21 cellular contexts compared by ENCODE assay signal in genomic region chr7:98368721-98369120, GRCh38. TPM values are rescaled to one million over a fixed set of nuclear protein-coding genes. Genes with fewer than 3 reads are reported as not detected.
DNase-seq lines count a peak whose midpoint lies in the region; ATAC-seq and TF ChIP-seq lines count a peak whose summit lies in the region.
"Had no signal": no experiment of that assay in that cellular context is flagged by ENCODE, and none has a peak within 500 bp of the region (broad histone marks: within the 10 kb centered on the region; RNA-seq: fewer than 3 reads in every experiment).

No MANE protein-coding gene starts in this region.

- H3K27me3 ChIP-seq in heart right ventricle, result no peaks in the 10 kb centered on the region
- H3K27me3 ChIP-seq: SJSA1 had no signal

- peaks cover 10 to 11% of the 10 kb centered on the region in 2 donors for H3K27me3 Mint-ChIP-seq in natural killer cell treated with Interleukin-12 subunit alpha and Interleukin-12 subunit beta and Interleukin-15 and Interleukin-18, amount 100 ng/mL, for 72 hours
- no peaks in the 10 kb centered on the region for H3K27me3 Mint-ChIP-seq in WTC11 (ENCODE audit: low read depth)

- peak overlapping the region; percentile 58 to 88 (median 72) for H3K27ac ChIP-seq in heart right ventricle
- H3K27ac ChIP-seq: C4-2B, SJSA1 had no signal

- no peaks in the 10 kb centered on the region for H3K4me1 Mint-ChIP-seq in natural killer cell treated with Interleukin-12 subunit alpha and Interleukin-12 subunit beta and Interleukin-15 and Interleukin-18, amount 100 ng/mL, for 72 hours (ENCODE audit: low read depth in 2 of 2)
- peaks cover 8% of the 10 kb centered on the region for H3K4me1 Mint-ChIP-seq in WTC11
- H3K4me1 Mint-ChIP-seq: CD8-positive, alpha-beta memory T cell had no signal

- ATAC-seq in heart right ventricle (no peak), left ventricle myocardium superior (no peak), HG03196 (IDR thresholded peaks at IDR 0.05; ENCODE audit: unreplicated experiment) (no peak), WTC11 (no peak)
- ATAC-seq in natural killer cell treated with Interleukin-12 subunit alpha and Interleukin-12 subunit beta and Interleukin-15 and Interleukin-18, amount 100 ng/mL, for 72 hours, result no peak
- ATAC-seq: HepG2 had no signal

- DNase-seq in heart right ventricle (no peak), left ventricle myocardium superior (no peak), choroid plexus epithelial cell (ENCODE audit: low read depth) (peak; percentile 52), lung microvascular endothelial cell (ENCODE audit: low read depth in 2 of 2) (peak; percentile 26 to 35), WTC11 (ENCODE audit: low spot score) (no peak), OCI-M1 (lab: John Stamatoyannopoulos, UW) (no peak)
- no peak for DNase-seq in natural killer cell treated with Interleukin-12 subunit alpha and Interleukin-12 subunit beta and Interleukin-15 and Interleukin-18, amount 100 ng/mL, for 72 hours (ENCODE audit: low spot score)
- DNase-seq: Calu3; CD8-positive, alpha-beta memory T cell; DMS153; KG1; NCI-H1092; NCI-H1436 treated with DMSO at 0.1 percent for 48 hours; NCI-H1930; NCI-H226; NCI-H510A treated with DMSO at 0.1 percent for 48 hours; NCI-H748 treated with DMSO at 0.1 percent for 48 hours had no signal

- TF ChIP-seq CTCF in heart right ventricle (IDR thresholded peaks at IDR 0.05) (no peak), choroid plexus epithelial cell (conservative IDR thresholded peaks at IDR 0.05; ENCODE audit: low read depth, low read length) (no peak), WTC11 (IDR thresholded peaks at IDR 0.05) (no peak)

- H3K4me3 Mint-ChIP-seq in natural killer cell treated with Interleukin-12 subunit alpha and Interleukin-12 subunit beta and Interleukin-15 and Interleukin-18, amount 100 ng/mL, for 72 hours, result no peak overlapping the region
- no peak overlapping the region for H3K4me3 Mint-ChIP-seq in WTC11
- H3K4me3 Mint-ChIP-seq: CD8-positive, alpha-beta memory T cell had no signal

- 56 to 63% methylated on average over 7 of the region's 7 CpGs for WGBS in heart right ventricle, 2 donors

- CTCF ChIA-PET in WTC11 (lab: Charles Lee), result interaction anchor here (0.8 to 0.9 kb wide), 2 partner anchors 8 to 33 kb away, joined by 3 read pairs; no protein-coding TSS in a partner anchor

- H3K4me3 ChIP-seq in heart right ventricle (no peak overlapping the region), choroid plexus epithelial cell (ENCODE audit: low read depth, low read length) (no peak overlapping the region)
- H3K4me3 ChIP-seq: SJSA1 had no signal

- H3K36me3 ChIP-seq in heart right ventricle, result no peaks in the 10 kb centered on the region
- H3K36me3 ChIP-seq: SJSA1 had no signal

- no peak overlapping the region for H3K27ac Mint-ChIP-seq in natural killer cell treated with Interleukin-12 subunit alpha and Interleukin-12 subunit beta and Interleukin-15 and Interleukin-18, amount 100 ng/mL, for 72 hours
- no peak overlapping the region for H3K27ac Mint-ChIP-seq in WTC11

- H3K9me3 ChIP-seq in heart right ventricle, result no peaks in the 10 kb centered on the region
- H3K9me3 ChIP-seq: SJSA1 had no signal

- peaks cover 0 to 32% (median 12%) of the 10 kb centered on the region in 9 donors for H3K4me1 ChIP-seq in heart right ventricle

- H3K36me3 Mint-ChIP-seq in natural killer cell treated with Interleukin-12 subunit alpha and Interleukin-12 subunit beta and Interleukin-15 and Interleukin-18, amount 100 ng/mL, for 72 hours, result no peaks in the 10 kb centered on the region
- H3K36me3 Mint-ChIP-seq in WTC11, result peaks cover 17% of the 10 kb centered on the region

- intact Hi-C loops in heart right ventricle (cut with DNase I) (loop anchor here in 1 of 10 donors (1.0 to 2.0 kb wide), 2 partner anchors 28 to 33 kb away; partner anchors contain the start of gene BAIAP2L1), left ventricle myocardium superior (cut with micrococcal nuclease) (no loop called here)

- POLR2A ChIA-PET in WTC11 (lab: Charles Lee), result no interaction called here

- no peaks in the 10 kb centered on the region for H3K9me3 Mint-ChIP-seq in natural killer cell treated with Interleukin-12 subunit alpha and Interleukin-12 subunit beta and Interleukin-15 and Interleukin-18, amount 100 ng/mL, for 72 hours
- 0 out of 2 replicates have a peak, but pooled peaks cover 5% of the 10 kb centered on the region for H3K9me3 Mint-ChIP-seq in WTC11
- H3K9me3 Mint-ChIP-seq: CD8-positive, alpha-beta memory T cell had no signal

TF ChIP-seq in WTC11, 78 proteins besides CTCF, POLR2A, EP300 and RAD21 (continues in another document):
- TF ChIP-seq ZNF121 (CRISPR knock-in tag; IDR thresholded peaks at IDR 0.05) (no peak), GABPB1 (CRISPR knock-in tag; IDR thresholded peaks at IDR 0.05) (no peak), TCF7 (CRISPR knock-in tag; IDR thresholded peaks at IDR 0.05; ENCODE audit: low read depth) (no peak), ZNF532 (CRISPR knock-in tag; IDR thresholded peaks at IDR 0.05; ENCODE audit: borderline replicate concordance) (no peak), IRF1 (CRISPR knock-in tag; IDR thresholded peaks at IDR 0.05) (no peak), ARID4B (CRISPR knock-in tag; IDR thresholded peaks at IDR 0.05; ENCODE audit: borderline replicate concordance) (no peak), ZNF423 (CRISPR knock-in tag; IDR thresholded peaks at IDR 0.05) (no peak)

RNA-seq across cellular contexts. Expression of gene BAIAP2L1, which starts 32.2 kb away (rescaled TPM):
- total RNA-seq in heart right ventricle (1 to 10 TPM in 6 of 10 donors, under 1 TPM in 4; 0.53 to 5.2 (median 1.4) TPM), left ventricle myocardium superior (2.0 TPM), lung microvascular endothelial cell (under 0.01 and 0.22 TPM in 2 replicates), WTC11 (2021) (35.5 to 37.5 TPM (median 36.8 TPM) in 3 replicates)
- polyA plus RNA-seq in heart right ventricle, result 1 to 10 TPM; 2.2 to 5.8 TPM
- 1 to 10 TPM in 1 of 2 donors, under 1 TPM in 1; 0.76 to 1.1 TPM for total RNA-seq in natural killer cell treated with Interleukin-12 subunit alpha and Interleukin-12 subunit beta and Interleukin-15 and Interleukin-18, amount 100 ng/mL, for 72 hours

Comparison
In these comparisons a context has a peak if more than half of its experiments do, and no peak if none do; other contexts are left out.
1. DNase-seq: peak in choroid plexus epithelial cell (single experiment) and lung microvascular endothelial cell (2 of 2); none in heart right ventricle (0 of 2), left ventricle myocardium superior (single experiment), natural killer cell treated with Interleukin-12 subunit alpha and Interleukin-12 subunit beta and Interleukin-15 and Interleukin-18, amount 100 ng/mL, for 72 hours (single experiment), WTC11 (single experiment) and OCI-M1 (single experiment).